In genomic region chr7:159335181-159335926, GRCh38 we compare ENCODE assay signal across 1 cellular context.
A peak's percentile ranks its signal among the peaks of the same experiment; 100 is the strongest.
TF ChIP-seq lines count a peak whose summit lies in the region.

No MANE protein-coding gene starts in this region.

TF ChIP-seq in K562, 482 proteins besides CTCF, POLR2A, EP300 and RAD21 (continued from another document):
- TF ChIP-seq, protein P1, sequence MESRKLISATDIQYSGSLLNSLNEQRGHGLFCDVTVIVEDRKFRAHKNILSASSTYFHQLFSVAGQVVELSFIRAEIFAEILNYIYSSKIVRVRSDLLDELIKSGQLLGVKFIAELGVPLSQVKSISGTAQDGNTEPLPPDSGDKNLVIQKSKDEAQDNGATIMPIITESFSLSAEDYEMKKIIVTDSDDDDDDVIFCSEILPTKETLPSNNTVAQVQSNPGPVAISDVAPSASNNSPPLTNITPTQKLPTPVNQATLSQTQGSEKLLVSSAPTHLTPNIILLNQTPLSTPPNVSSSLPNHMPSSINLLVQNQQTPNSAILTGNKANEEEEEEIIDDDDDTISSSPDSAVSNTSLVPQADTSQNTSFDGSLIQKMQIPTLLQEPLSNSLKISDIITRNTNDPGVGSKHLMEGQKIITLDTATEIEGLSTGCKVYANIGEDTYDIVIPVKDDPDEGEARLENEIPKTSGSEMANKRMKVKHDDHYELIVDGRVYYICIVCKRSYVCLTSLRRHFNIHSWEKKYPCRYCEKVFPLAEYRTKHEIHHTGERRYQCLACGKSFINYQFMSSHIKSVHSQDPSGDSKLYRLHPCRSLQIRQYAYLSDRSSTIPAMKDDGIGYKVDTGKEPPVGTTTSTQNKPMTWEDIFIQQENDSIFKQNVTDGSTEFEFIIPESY (CRISPR knock-in tag; IDR thresholded peaks at IDR 0.05), result peak; percentile 31; the same call in 1 of the 2 replicates
